Comparison of ENCODE assay signal across 11 cellular contexts in genomic region chr1:17587693-17588047, GRCh38. TPM values are rescaled to one million over a fixed set of nuclear protein-coding genes. Genes with fewer than 3 reads are reported as not detected.
DNase-seq lines count a peak whose midpoint lies in the region; ATAC-seq and TF ChIP-seq lines count a peak whose summit lies in the region.
"Had no signal": no experiment of that assay in that cellular context is flagged by ENCODE, and none has a peak within 500 bp of the region (broad histone marks: within the 10 kb centered on the region; RNA-seq: fewer than 3 reads in every experiment).

No MANE protein-coding gene starts in this region.

- no peak for TF ChIP-seq CTCF in Peyer's patch (IDR thresholded peaks at IDR 0.05)
- no peak for TF ChIP-seq CTCF in neural crest cell (conservative IDR thresholded peaks at IDR 0.05)

- H3K27me3 Mint-ChIP-seq in neural crest cell (ENCODE audit: low read depth) (no peaks in the 10 kb centered on the region), immature natural killer cell (ENCODE audit: low read depth in 3 of 3) (peaks cover 2 to 3% (median 3%) of the 10 kb centered on the region in 3 donors)
- H3K27me3 Mint-ChIP-seq in natural killer cell treated with Interleukin-12 subunit alpha and Interleukin-12 subunit beta and Interleukin-15 and Interleukin-18, amount 100 ng/mL, for 72 hours = peaks cover 7 to 16% of the 10 kb centered on the region in 2 donors
- H3K27me3 Mint-ChIP-seq: activated CD4-positive, alpha-beta T cell treated with anti-CD3 and anti-CD28 coated beads, Interleukin-2, amount 10 ng/mL, durations not matched to agents 7 days and 5 days had no signal

- peaks cover 4% of the 10 kb centered on the region for H3K36me3 Mint-ChIP-seq in neural crest cell (ENCODE audit: low read depth)
- H3K36me3 Mint-ChIP-seq in immature natural killer cell = no peaks in the 10 kb centered on the region
- no peaks in the 10 kb centered on the region for H3K36me3 Mint-ChIP-seq in natural killer cell treated with Interleukin-12 subunit alpha and Interleukin-12 subunit beta and Interleukin-15 and Interleukin-18, amount 100 ng/mL, for 72 hours
- H3K36me3 Mint-ChIP-seq: CD8-positive, alpha-beta memory T cell had no signal

- H3K27me3 ChIP-seq in Peyer's patch = no peaks in the 10 kb centered on the region

- H3K4me3 Mint-ChIP-seq in neural crest cell = no peak overlapping the region
- H3K4me3 Mint-ChIP-seq in immature natural killer cell = no peak overlapping the region
- H3K4me3 Mint-ChIP-seq in natural killer cell treated with Interleukin-12 subunit alpha and Interleukin-12 subunit beta and Interleukin-15 and Interleukin-18, amount 100 ng/mL, for 72 hours = no peak overlapping the region
- H3K4me3 Mint-ChIP-seq: activated CD4-positive, alpha-beta T cell treated with anti-CD3 and anti-CD28 coated beads, Interleukin-2, amount 10 ng/mL, durations not matched to agents 7 days and 5 days; CD8-positive, alpha-beta memory T cell had no signal

- H3K27ac Mint-ChIP-seq in neural crest cell (ENCODE audit: unreplicated experiment) = peak overlapping the region; percentile 43
- no peak overlapping the region for H3K27ac Mint-ChIP-seq in immature natural killer cell
- no peak overlapping the region for H3K27ac Mint-ChIP-seq in natural killer cell treated with Interleukin-12 subunit alpha and Interleukin-12 subunit beta and Interleukin-15 and Interleukin-18, amount 100 ng/mL, for 72 hours
- H3K27ac Mint-ChIP-seq: activated CD4-positive, alpha-beta T cell treated with anti-CD3 and anti-CD28 coated beads, Interleukin-2, amount 10 ng/mL, durations not matched to agents 7 days and 5 days; CD8-positive, alpha-beta memory T cell had no signal

- no peak for TF ChIP-seq POLR2A in Peyer's patch (IDR thresholded peaks at IDR 0.05)

- no peak for ATAC-seq in natural killer cell treated with Interleukin-12 subunit alpha and Interleukin-12 subunit beta and Interleukin-15 and Interleukin-18, amount 100 ng/mL, for 72 hours
- no peak for ATAC-seq in HG03520 (IDR thresholded peaks at IDR 0.05; ENCODE audit: unreplicated experiment)

- peaks cover 0 to 5% (median 0%) of the 10 kb centered on the region in 3 donors for H3K36me3 ChIP-seq in Peyer's patch

- H3K4me1 Mint-ChIP-seq in neural crest cell = peaks cover 44% of the 10 kb centered on the region
- H3K4me1 Mint-ChIP-seq in immature natural killer cell = no peaks in the 10 kb centered on the region
- no peaks in the 10 kb centered on the region for H3K4me1 Mint-ChIP-seq in natural killer cell treated with Interleukin-12 subunit alpha and Interleukin-12 subunit beta and Interleukin-15 and Interleukin-18, amount 100 ng/mL, for 72 hours (ENCODE audit: low read depth in 2 of 2)
- H3K4me1 Mint-ChIP-seq: activated CD4-positive, alpha-beta T cell treated with anti-CD3 and anti-CD28 coated beads, Interleukin-2, amount 10 ng/mL, durations not matched to agents 7 days and 5 days; CD8-positive, alpha-beta memory T cell had no signal

- no peaks in the 10 kb centered on the region for H3K9me3 ChIP-seq in Peyer's patch

- H3K9me3 Mint-ChIP-seq in neural crest cell (no peaks in the 10 kb centered on the region), immature natural killer cell (no peaks in the 10 kb centered on the region)
- H3K9me3 Mint-ChIP-seq in natural killer cell treated with Interleukin-12 subunit alpha and Interleukin-12 subunit beta and Interleukin-15 and Interleukin-18, amount 100 ng/mL, for 72 hours = no peaks in the 10 kb centered on the region
- H3K9me3 Mint-ChIP-seq: activated CD4-positive, alpha-beta T cell treated with anti-CD3 and anti-CD28 coated beads, Interleukin-2, amount 10 ng/mL, durations not matched to agents 7 days and 5 days; CD8-positive, alpha-beta memory T cell had no signal

- peak; percentile 86 for DNase-seq in AG08396 (ENCODE audit: low spot score)
- DNase-seq in Peyer's patch = no peak
- DNase-seq in fibroblast of peridontal ligament (ENCODE audit: extremely low read depth) = peak; percentile 88
- no peak for DNase-seq in neural crest cell (ENCODE audit: low read depth, low spot score)
- DNase-seq in immature natural killer cell = no peak
- DNase-seq in NCI-H1048 (lab: John Stamatoyannopoulos, UW) = no peak
- DNase-seq in natural killer cell treated with Interleukin-12 subunit alpha and Interleukin-12 subunit beta and Interleukin-15 and Interleukin-18, amount 100 ng/mL, for 72 hours (ENCODE audit: low spot score) = no peak
- DNase-seq: activated CD4-positive, alpha-beta T cell treated with anti-CD3 and anti-CD28 coated beads, Interleukin-2, amount 10 ng/mL, durations not matched to agents 7 days and 5 days; CD8-positive, alpha-beta memory T cell; stimulated activated CD4-positive, alpha-beta T cell treated with anti-CD3 and anti-CD28 coated beads, Interleukin-4, amount 100 ng/mL, for 24 hours had no signal

- no peak overlapping the region for H3K4me3 ChIP-seq in Peyer's patch

- H3K27ac ChIP-seq in Peyer's patch = peak overlapping the region; percentile 42 to 89 (median 78)

- H3K4me1 ChIP-seq in Peyer's patch = peaks cover 0 to 68% (median 6%) of the 10 kb centered on the region in 4 donors

RNA-seq across cellular contexts. Expression of gene ARHGEF10L, which starts 48.2 kb away (rescaled TPM):
- total RNA-seq in Peyer's patch (100 to 1,000 TPM in 3 of 4 donors, 10 to 100 TPM in 1; 72.7 to 177 (median 156) TPM), neural crest cell (20.4 and 22.2 TPM in 2 replicates)
- under 1 TPM in 2 of 3 donors, not detected in 1; 0.17 to 0.20 TPM for polyA plus RNA-seq in immature natural killer cell
- not detected for total RNA-seq in natural killer cell treated with Interleukin-12 subunit alpha and Interleukin-12 subunit beta and Interleukin-15 and Interleukin-18, amount 100 ng/mL, for 72 hours
- total RNA-seq: activated CD4-positive, alpha-beta T cell treated with anti-CD3 and anti-CD28 coated beads, Interleukin-2, amount 10 ng/mL, durations not matched to agents 7 days and 5 days had no signal
- polyA plus RNA-seq: CD8-positive, alpha-beta memory T cell had no signal

Comparison
In these comparisons a context has a peak if more than half of its experiments do, and no peak if none do; other contexts are left out.
1. DNase-seq: peak in AG08396 (single experiment) and fibroblast of peridontal ligament (single experiment); none in Peyer's patch (0 of 3), neural crest cell (single experiment), immature natural killer cell (0 of 3), NCI-H1048 (single experiment) and natural killer cell treated with Interleukin-12 subunit alpha and Interleukin-12 subunit beta and Interleukin-15 and Interleukin-18, amount 100 ng/mL, for 72 hours (single experiment).
2. RNA of gene ARHGEF10L, which starts 48.2 kb away (total RNA-seq): 72.7 to 177 TPM in Peyer's patch and 20.4 to 22.2 TPM in neural crest cell; not detected in natural killer cell treated with Interleukin-12 subunit alpha and Interleukin-12 subunit beta and Interleukin-15 and Interleukin-18, amount 100 ng/mL, for 72 hours; every median in the first group is over 10 times any median in the second.